In genomic region chr11:12270817-12271216, GRCh38 we compare ENCODE assay signal across 22 cellular contexts.
DNase-seq lines count a peak whose midpoint lies in the region; ATAC-seq, FAIRE-seq and TF ChIP-seq lines count a peak whose summit lies in the region.
"Had no signal": no experiment of that assay in that cellular context is flagged by ENCODE, and none has a peak within 500 bp of the region (broad histone marks: within the 10 kb centered on the region; RNA-seq: fewer than 3 reads in every experiment).

No MANE protein-coding gene starts in this region.

- H3K79me2 ChIP-seq in HepG2 (ENCODE audit: insufficient read depth, low read length) (no peaks in the 10 kb centered on the region), neural progenitor cell (ENCODE audit: low read depth) (no peaks in the 10 kb centered on the region)

- no peak overlapping the region for H2AFZ ChIP-seq in HepG2 (ENCODE audit: low read length)
- no peak overlapping the region for H2AFZ ChIP-seq in neural progenitor cell (replicated peaks)

- no peaks in the 10 kb centered on the region for H3K36me3 ChIP-seq in HepG2 (replicated peaks in 1 of 2; ENCODE audit: control insufficient read depth in 1 of 2, insufficient read depth in 2 of 2, low read length in 2 of 2)
- no peaks in the 10 kb centered on the region for H3K36me3 ChIP-seq in right lobe of liver
- H3K36me3 ChIP-seq in neural progenitor cell: no peaks in the 10 kb centered on the region
- no peaks in the 10 kb centered on the region for H3K36me3 ChIP-seq in pancreas
- H3K36me3 ChIP-seq: MG63 had no signal

- WGBS in HepG2 (ENCODE audit: low lambda C conversion rate): 52% methylated on average over 3 of the region's 8 CpGs
- 100% methylated on average over 3 of the region's 8 CpGs for WGBS in right lobe of liver (ENCODE audit: insufficient coverage, low coverage, low lambda C conversion rate, missing lambda C conversion rate)
- 81 to 83% methylated on average over 8 of the region's 8 CpGs for WGBS in pancreas, 2 donors

- no peaks in the 10 kb centered on the region for H3F3A ChIP-seq in neural progenitor cell (ENCODE audit: low read depth)

- H3K4me3 Mint-ChIP-seq in brain (no peak overlapping the region), neural progenitor cell (peak overlapping the region; percentile 6)
- H3K4me3 Mint-ChIP-seq in activated naive CD8-positive, alpha-beta T cell treated with anti-CD3 and anti-CD28 coated beads, Interleukin-2, amount 50 U/mL, for 24 hours: no peak overlapping the region
- H3K4me3 Mint-ChIP-seq: B cell had no signal

- no peak for TF ChIP-seq RAD21 in HepG2 (CRISPR knock-in tag; IDR thresholded peaks at IDR 0.05)

- H3K27me3 ChIP-seq in HepG2 (ENCODE audit: control insufficient read depth in 1 of 2, insufficient read depth in 2 of 2, low read length in 2 of 2): no peaks in the 10 kb centered on the region; a peak in 1 of 5 replicates
- no peaks in the 10 kb centered on the region for H3K27me3 ChIP-seq in right lobe of liver
- H3K27me3 ChIP-seq in neural progenitor cell: no peaks in the 10 kb centered on the region
- no peaks in the 10 kb centered on the region for H3K27me3 ChIP-seq in pancreas
- H3K27me3 ChIP-seq: MG63 had no signal

- no peaks in the 10 kb centered on the region for H3K36me3 Mint-ChIP-seq in brain
- no peaks in the 10 kb centered on the region for H3K36me3 Mint-ChIP-seq in neural progenitor cell
- no peaks in the 10 kb centered on the region for H3K36me3 Mint-ChIP-seq in activated naive CD8-positive, alpha-beta T cell treated with anti-CD3 and anti-CD28 coated beads, Interleukin-2, amount 50 U/mL, for 24 hours (ENCODE audit: low read depth)

- TF ChIP-seq POLR2A in HepG2 (IDR thresholded peaks at IDR 0.05; ENCODE audit: insufficient read depth in 1 of 2, low read depth in 2 of 2, low read length in 2 of 2) (no peak), right lobe of liver (IDR thresholded peaks at IDR 0.05) (no peak)

- CTCF ChIA-PET in HepG2 (lab: Yijun Ruan, JAX; ENCODE audit: low intra/inter-chr PET ratio, low total read pairs): no interaction called here

- H3K27me3 Mint-ChIP-seq in brain (peaks cover 16% of the 10 kb centered on the region), neural progenitor cell (ENCODE audit: insufficient read depth, low read depth) (peaks cover 10% of the 10 kb centered on the region)
- no peaks in the 10 kb centered on the region for H3K27me3 Mint-ChIP-seq in activated naive CD8-positive, alpha-beta T cell treated with anti-CD3 and anti-CD28 coated beads, Interleukin-2, amount 50 U/mL, for 24 hours

- H3K4me1 ChIP-seq in HepG2 (ENCODE audit: insufficient read depth, low read length) (peaks cover 35% of the 10 kb centered on the region), right lobe of liver (no peaks in the 10 kb centered on the region), neural progenitor cell (no peaks in the 10 kb centered on the region), pancreas (peaks cover 0 to 22% (median 7%) of the 10 kb centered on the region in 3 donors)

- FAIRE-seq in HepG2 (lab: Jason Lieb, UNC) (no peak), pancreas (lab: Jason Lieb, UNC) (no peak)
- FAIRE-seq: G401.6, HTR-8/SVneo had no signal

- H3K9me3 Mint-ChIP-seq in brain: no peaks in the 10 kb centered on the region
- H3K9me3 Mint-ChIP-seq in neural progenitor cell: no peaks in the 10 kb centered on the region
- H3K9me3 Mint-ChIP-seq in activated naive CD8-positive, alpha-beta T cell treated with anti-CD3 and anti-CD28 coated beads, Interleukin-2, amount 50 U/mL, for 24 hours: no peaks in the 10 kb centered on the region

- H3K4me1 Mint-ChIP-seq in brain (peaks cover 44% of the 10 kb centered on the region), neural progenitor cell (peaks cover 18% of the 10 kb centered on the region)
- H3K4me1 Mint-ChIP-seq in activated naive CD8-positive, alpha-beta T cell treated with anti-CD3 and anti-CD28 coated beads, Interleukin-2, amount 50 U/mL, for 24 hours: no peaks in the 10 kb centered on the region
- H3K4me1 Mint-ChIP-seq: B cell had no signal

- in situ Hi-C loops in HepG2 (cut with HindIII; ENCODE audit: extremely low pct_ligation_motif_present, low pct_unique_long_range_greater_than_20kb): no loop called here

- no peak for TF ChIP-seq CTCF in HepG2 (CRISPR knock-in tag; IDR thresholded peaks at IDR 0.05)
- TF ChIP-seq CTCF in right lobe of liver (IDR thresholded peaks at IDR 0.05): no peak
- TF ChIP-seq CTCF in brain (conservative IDR thresholded peaks at IDR 0.05): no peak
- TF ChIP-seq CTCF in neural progenitor cell (IDR thresholded peaks at IDR 0.05): no peak
- no peak for TF ChIP-seq CTCF in pancreas (IDR thresholded peaks at IDR 0.05)

- DNase-seq in HepG2 (ENCODE audit: low spot score): no peak
- DNase-seq in right lobe of liver: no peak
- DNase-seq in neural progenitor cell (ENCODE audit: low spot score): no peak
- no peak for DNase-seq in activated naive CD8-positive, alpha-beta T cell treated with anti-CD3 and anti-CD28 coated beads, Interleukin-2, amount 50 U/mL, for 24 hours
- DNase-seq in GM19240 (ENCODE audit: insufficient read length, low spot score): no peak
- no peak for DNase-seq in pancreas
- no peak for DNase-seq in left colon
- DNase-seq: COR-L47, H7, Kasumi-1, MG63, NCI-H1048, NCI-H1436, NCI-H1930, NCI-H345, NCI-H524 treated with DMSO at 0.1 percent for 48 hours, PC-3, RPMI8226 had no signal

- ATAC-seq in HepG2 (no peak), right lobe of liver (no peak), pancreas (no peak), left colon (no peak)
- ATAC-seq in activated naive CD8-positive, alpha-beta T cell treated with anti-CD3 and anti-CD28 coated beads, Interleukin-2, amount 50 U/mL, for 24 hours: no peak

- peak overlapping the region in 3 of 5 experiments; percentile 40 to 70 (median 56) for H3K27ac Mint-ChIP-seq in brain
- H3K27ac Mint-ChIP-seq in neural progenitor cell: peak overlapping the region; percentile 57
- H3K27ac Mint-ChIP-seq in activated naive CD8-positive, alpha-beta T cell treated with anti-CD3 and anti-CD28 coated beads, Interleukin-2, amount 50 U/mL, for 24 hours: no peak overlapping the region
- H3K27ac Mint-ChIP-seq: B cell had no signal

- no peak overlapping the region for H3K4me3 ChIP-seq in HepG2 (replicated peaks in 1 of 3; ENCODE audit: insufficient read depth in 1 of 3, low read depth in 2 of 3, low read length in 3 of 3)
- H3K4me3 ChIP-seq in right lobe of liver: no peak overlapping the region
- no peak overlapping the region for H3K4me3 ChIP-seq in neural progenitor cell
- no peak overlapping the region for H3K4me3 ChIP-seq in pancreas
- H3K4me3 ChIP-seq: MG63 had no signal

- intact Hi-C loops in HepG2 (cut with micrococcal nuclease; ENCODE audit: unreplicated experiment) (no loop called here), right lobe of liver (cut with DNase I) (no loop called here), pancreas (cut with DNase I) (no loop called here), left colon (cut with DNase I, micrococcal nuclease) (no loop called here)

- POLR2A ChIA-PET in HepG2 (lab: Yijun Ruan, JAX): no interaction called here

- no peaks in the 10 kb centered on the region for H3K9me3 ChIP-seq in HepG2 (ENCODE audit: low read length)
- no peaks in the 10 kb centered on the region for H3K9me3 ChIP-seq in right lobe of liver
- H3K9me3 ChIP-seq in neural progenitor cell (ENCODE audit: low read depth): no peaks in the 10 kb centered on the region
- H3K9me3 ChIP-seq in pancreas: no peaks in the 10 kb centered on the region
- H3K9me3 ChIP-seq: MG63 had no signal

- BruUV-seq in HepG2 (replicated peaks; lab: Mats Ljungman, UMichigan): no TSS peak

- H3K4me2 ChIP-seq in HepG2 (ENCODE audit: low read depth, low read length) (peak overlapping the region; percentile 62), neural progenitor cell (no peak overlapping the region)

- no peak overlapping the region for H3K9ac ChIP-seq in HepG2 (ENCODE audit: insufficient read depth, low read depth, low read length)
- H3K9ac ChIP-seq in neural progenitor cell: no peak overlapping the region

- TF ChIP-seq EP300 in HepG2 (IDR thresholded peaks at IDR 0.05; ENCODE audit: low read depth in 2 of 2, low read length in 2 of 2) (no peak), HepG2 (CRISPR knock-in tag; IDR thresholded peaks at IDR 0.05; ENCODE audit: borderline replicate concordance) (no peak)

- H3K27ac ChIP-seq in HepG2 (ENCODE audit: extremely low read length, insufficient read depth, low read length): no peak overlapping the region
- H3K27ac ChIP-seq in right lobe of liver: no peak overlapping the region
- H3K27ac ChIP-seq in neural progenitor cell: no peak overlapping the region
- H3K27ac ChIP-seq in pancreas: no peak overlapping the region

- no peaks in the 10 kb centered on the region for H4K20me1 ChIP-seq in HepG2 (ENCODE audit: insufficient read depth, low read length)
- no peaks in the 10 kb centered on the region for H4K20me1 ChIP-seq in neural progenitor cell (ENCODE audit: low read depth)

TF ChIP-seq in HepG2, 621 proteins besides CTCF, POLR2A, EP300 and RAD21:
- no peak for TF ChIP-seq ZNF34 (CRISPR knock-in tag; IDR thresholded peaks at IDR 0.05; ENCODE audit: borderline replicate concordance)
- TF ChIP-seq, protein P1, sequence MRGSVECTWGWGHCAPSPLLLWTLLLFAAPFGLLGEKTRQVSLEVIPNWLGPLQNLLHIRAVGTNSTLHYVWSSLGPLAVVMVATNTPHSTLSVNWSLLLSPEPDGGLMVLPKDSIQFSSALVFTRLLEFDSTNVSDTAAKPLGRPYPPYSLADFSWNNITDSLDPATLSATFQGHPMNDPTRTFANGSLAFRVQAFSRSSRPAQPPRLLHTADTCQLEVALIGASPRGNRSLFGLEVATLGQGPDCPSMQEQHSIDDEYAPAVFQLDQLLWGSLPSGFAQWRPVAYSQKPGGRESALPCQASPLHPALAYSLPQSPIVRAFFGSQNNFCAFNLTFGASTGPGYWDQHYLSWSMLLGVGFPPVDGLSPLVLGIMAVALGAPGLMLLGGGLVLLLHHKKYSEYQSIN (CRISPR knock-in tag; IDR thresholded peaks at IDR 0.05; ENCODE audit: borderline replicate concordance): no peak
- TF ChIP-seq NFE2L2 (IDR thresholded peaks at IDR 0.05; ENCODE audit: low read length): no peak
